In the genomic region with DNA sequence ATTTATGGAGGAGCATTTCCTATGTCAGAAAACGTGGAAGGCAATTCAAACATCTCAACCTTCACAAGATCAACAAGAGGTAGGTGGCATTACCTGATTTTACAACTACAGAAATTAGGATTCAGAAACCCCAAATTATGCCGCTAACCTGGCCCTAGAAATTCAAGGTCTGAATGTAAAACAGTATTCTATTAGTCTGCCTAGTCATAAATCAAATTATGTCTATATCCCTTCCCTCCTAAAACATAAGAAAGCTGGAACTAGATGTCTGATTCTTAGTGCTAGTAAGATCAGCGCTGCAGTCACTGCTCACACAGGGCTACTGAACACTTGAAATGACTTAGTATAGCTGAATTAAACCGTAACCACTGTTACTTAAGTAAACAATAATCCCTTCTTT, we compare ENCODE assay signal across 8 cellular contexts. TPM values are rescaled to one million over a fixed set of nuclear protein-coding genes. Genes with fewer than 3 reads are reported as not detected.
A peak's percentile ranks its signal among the peaks of the same experiment; 100 is the strongest.
DNase-seq lines count a peak whose midpoint lies in the region; ATAC-seq and TF ChIP-seq lines count a peak whose summit lies in the region.

No MANE protein-coding gene starts in this region.

- H3K4me3 ChIP-seq in DND-41 (ENCODE audit: low read depth in 1 of 2, low read length in 2 of 2) (peak overlapping the region; percentile 76 to 80), OCI-LY1 (ENCODE audit: low read depth, low read length, poor library complexity, severe bottlenecking) (peak overlapping the region; percentile 96), neutrophil (ENCODE audit: low read depth in 1 of 2, low read length in 1 of 2) (peak overlapping the region in 1 of 2 experiments; percentile 92)

- H3K4me2 ChIP-seq in DND-41 (ENCODE audit: insufficient read depth, low read length) (peak overlapping the region; percentile 75), OCI-LY1 (ENCODE audit: low read length) (peak overlapping the region; percentile 83)

- H4K20me1 ChIP-seq in DND-41 (ENCODE audit: insufficient read depth, low read length) (peaks cover 45% of the 10 kb centered on the region), OCI-LY1 (ENCODE audit: insufficient read depth, low read length) (no peaks in the 10 kb centered on the region)

- TF ChIP-seq CTCF in DND-41 (IDR thresholded peaks at IDR 0.05; ENCODE audit: borderline replicate concordance, extremely low read depth, low read length, poor library complexity, severe bottlenecking): no peak
- TF ChIP-seq CTCF in OCI-LY1 (IDR thresholded peaks at IDR 0.05; ENCODE audit: low read length): no peak
- no peak for TF ChIP-seq CTCF in endothelial cell (IDR thresholded peaks at IDR 0.05; ENCODE audit: unreplicated experiment)
- TF ChIP-seq CTCF in neutrophil (IDR thresholded peaks at IDR 0.05): no peak

- H3K9me2 ChIP-seq in OCI-LY1 (ENCODE audit: low read depth, low read length): no peaks in the 10 kb centered on the region

- no peak for ATAC-seq in DND-41 (ENCODE audit: insufficient read depth, low read depth)

- DNase-seq in DND-41 (no peak), endothelial cell (ENCODE audit: low spot score) (no peak), cerebellar nuclear complex (lab: John Stamatoyannopoulos, UW) (no peak), NCI-H187 (lab: John Stamatoyannopoulos, UW) (no peak), middle frontal gyrus (ENCODE audit: extremely low spot score, low spot score) (no peak), iPS-NIHi11 (ENCODE audit: low spot score) (no peak)

- no peak overlapping the region for H3K27ac Mint-ChIP-seq in endothelial cell (ENCODE audit: unreplicated experiment)

- H3K79me2 ChIP-seq in DND-41 (ENCODE audit: insufficient read depth, low read length) (peaks cover 71% of the 10 kb centered on the region), OCI-LY1 (ENCODE audit: insufficient read depth, low read length) (peaks cover 64% of the 10 kb centered on the region)

- H3K4me1 ChIP-seq in DND-41 (ENCODE audit: insufficient read depth, low read length) (peaks cover 49% of the 10 kb centered on the region), OCI-LY1 (ENCODE audit: insufficient read depth, low read length, severe bottlenecking) (peaks cover 27% of the 10 kb centered on the region), neutrophil (ENCODE audit: control insufficient read depth in 1 of 2, insufficient read depth in 1 of 2, low read depth in 1 of 2, low read length in 1 of 2) (peaks cover 15 to 20% of the 10 kb centered on the region in 2 experiments)

- H2AFZ ChIP-seq in DND-41 (ENCODE audit: low read depth, low read length) (no peak overlapping the region), OCI-LY1 (ENCODE audit: low read length) (no peak overlapping the region)

- H3K36me3 ChIP-seq in DND-41 (ENCODE audit: insufficient read depth, low read length) (peaks cover 43% of the 10 kb centered on the region), OCI-LY1 (ENCODE audit: insufficient read depth, low read length) (peaks cover 66% of the 10 kb centered on the region), neutrophil (no peaks in the 10 kb centered on the region)

- peaks cover 21% of the 10 kb centered on the region for H3K4me1 Mint-ChIP-seq in endothelial cell (ENCODE audit: unreplicated experiment)

- H3K4me3 Mint-ChIP-seq in endothelial cell (ENCODE audit: unreplicated experiment): peak overlapping the region; percentile 95

- H3K36me3 Mint-ChIP-seq in endothelial cell (ENCODE audit: low read depth, unreplicated experiment): peaks cover 11% of the 10 kb centered on the region

- H3K9me3 ChIP-seq in DND-41 (ENCODE audit: insufficient read depth, low read length, severe bottlenecking) (no peaks in the 10 kb centered on the region), OCI-LY1 (ENCODE audit: low read length) (no peaks in the 10 kb centered on the region), neutrophil (no peaks in the 10 kb centered on the region)

- H3K9me3 Mint-ChIP-seq in endothelial cell (ENCODE audit: unreplicated experiment): no peaks in the 10 kb centered on the region

- peaks cover 6% of the 10 kb centered on the region for H3K27me3 Mint-ChIP-seq in endothelial cell (ENCODE audit: unreplicated experiment)

- no peaks in the 10 kb centered on the region for H3F3A ChIP-seq in OCI-LY1 (ENCODE audit: insufficient read depth, low read length)

- H3K9ac ChIP-seq in DND-41 (ENCODE audit: low read depth, low read length) (peak overlapping the region; percentile 83), OCI-LY1 (ENCODE audit: low read length) (peak overlapping the region; percentile 99)

- H3K27ac ChIP-seq in DND-41 (ENCODE audit: low read length) (peak overlapping the region; percentile 87), OCI-LY1 (ENCODE audit: low read depth, low read length, poor library complexity, severe bottlenecking) (no peak overlapping the region), neutrophil (peak overlapping the region; percentile 86)

- H3K27me3 ChIP-seq in DND-41 (ENCODE audit: insufficient read depth, low read length, poor library complexity) (no peaks in the 10 kb centered on the region), OCI-LY1 (ENCODE audit: insufficient read depth, low read length) (no peaks in the 10 kb centered on the region), neutrophil (no peaks in the 10 kb centered on the region)

RNA-seq across cellular contexts. Expression of gene TOMM20, which starts 1.4 kb away (rescaled TPM):
- 105 TPM for total RNA-seq in endothelial cell (ENCODE audit: unreplicated experiment)

RNA-seq across cellular contexts. Expression of gene RBM34, which starts 33.8 kb away (rescaled TPM):
- 52.2 TPM for total RNA-seq in endothelial cell (ENCODE audit: unreplicated experiment)
